ENCODE assay signal across 8 cellular contexts in the genomic region with DNA sequence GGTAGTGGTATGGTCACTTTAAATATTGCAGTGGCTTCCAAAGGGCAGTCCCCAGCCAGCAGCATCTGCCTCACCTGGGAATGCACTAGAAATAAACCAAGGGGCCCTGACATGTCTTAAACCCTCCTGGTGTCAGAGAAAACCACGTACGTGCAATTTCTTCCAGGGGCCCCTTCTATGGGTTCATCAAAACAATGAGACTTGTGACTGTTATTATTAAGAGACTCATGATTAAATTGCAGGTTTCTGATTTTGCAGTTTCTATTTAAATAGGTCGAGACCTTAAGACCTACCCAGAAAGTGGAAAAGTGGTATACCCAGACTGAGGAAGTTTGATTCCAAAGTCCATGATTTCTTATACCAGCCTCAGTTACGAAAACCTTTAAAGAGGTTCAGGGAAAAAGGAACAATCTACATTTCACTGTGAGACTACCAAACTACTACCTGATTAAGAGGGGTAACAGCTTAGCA. TPM values are rescaled to one million over a fixed set of nuclear protein-coding genes. Genes with fewer than 3 reads are reported as not detected.
A peak's percentile ranks its signal among the peaks of the same experiment; 100 is the strongest.
DNase-seq lines count a peak whose midpoint lies in the region; ATAC-seq and TF ChIP-seq lines count a peak whose summit lies in the region.

No MANE protein-coding gene starts in this region.

- H3K9me2 ChIP-seq in OCI-LY1 (ENCODE audit: low read depth, low read length), result no peaks in the 10 kb centered on the region

- H3K9me3 ChIP-seq in OCI-LY1 (ENCODE audit: low read length), result no peaks in the 10 kb centered on the region
- no peaks in the 10 kb centered on the region for H3K9me3 ChIP-seq in endodermal cell (ENCODE audit: control insufficient read depth, low read length)

- H3K36me3 Mint-ChIP-seq in endodermal cell (ENCODE audit: low read depth), result peaks cover 58% of the 10 kb centered on the region
- peaks cover 43% of the 10 kb centered on the region for H3K36me3 Mint-ChIP-seq in progenitor cell of endocrine pancreas (ENCODE audit: insufficient read depth)

- H3K9me3 Mint-ChIP-seq in endodermal cell (no peaks in the 10 kb centered on the region), progenitor cell of endocrine pancreas (ENCODE audit: low read depth) (no peaks in the 10 kb centered on the region)

- H3K27me3 Mint-ChIP-seq in endodermal cell (ENCODE audit: insufficient read depth), result no peaks in the 10 kb centered on the region
- no peaks in the 10 kb centered on the region for H3K27me3 Mint-ChIP-seq in progenitor cell of endocrine pancreas

- H3K27ac Mint-ChIP-seq in endodermal cell (peak overlapping the region; percentile 99), progenitor cell of endocrine pancreas (peak overlapping the region; percentile 96)

- H3K27me3 ChIP-seq in OCI-LY1 (ENCODE audit: insufficient read depth, low read length), result no peaks in the 10 kb centered on the region
- no peaks in the 10 kb centered on the region for H3K27me3 ChIP-seq in endodermal cell (ENCODE audit: control insufficient read depth, insufficient read depth, low read length, poor library complexity, severe bottlenecking)

- H3K36me3 ChIP-seq in OCI-LY1 (ENCODE audit: insufficient read depth, low read length) (peaks cover 67% of the 10 kb centered on the region), endodermal cell (ENCODE audit: control insufficient read depth, insufficient read depth, low read length) (peaks cover 54% of the 10 kb centered on the region)

- peak overlapping the region; percentile 97 for H3K27ac ChIP-seq in OCI-LY1 (ENCODE audit: low read depth, low read length, poor library complexity, severe bottlenecking)
- H3K27ac ChIP-seq in endodermal cell (ENCODE audit: low read depth, low read length), result peak overlapping the region; percentile 86

- peak overlapping the region; percentile 99 for H3K4me3 Mint-ChIP-seq in endodermal cell
- H3K4me3 Mint-ChIP-seq in progenitor cell of endocrine pancreas (ENCODE audit: low read depth), result peak overlapping the region; percentile 94

- H3K4me3 ChIP-seq in OCI-LY1 (ENCODE audit: low read depth, low read length, poor library complexity, severe bottlenecking) (peak overlapping the region; percentile 87), endodermal cell (ENCODE audit: low read length) (peak overlapping the region; percentile 91)

- H3K4me1 ChIP-seq in OCI-LY1 (ENCODE audit: insufficient read depth, low read length, severe bottlenecking) (peaks cover 75% of the 10 kb centered on the region), endodermal cell (ENCODE audit: control insufficient read depth, insufficient read depth, low read length) (peaks cover 13% of the 10 kb centered on the region)

- ATAC-seq in GM19372 (IDR thresholded peaks at IDR 0.05; ENCODE audit: low read depth, unreplicated experiment), result peak; percentile 13
- no peak for ATAC-seq in HG03565 (IDR thresholded peaks at IDR 0.05; ENCODE audit: unreplicated experiment)

- peaks cover 45% of the 10 kb centered on the region for H3K4me1 Mint-ChIP-seq in endodermal cell
- peaks cover 41% of the 10 kb centered on the region for H3K4me1 Mint-ChIP-seq in progenitor cell of endocrine pancreas (ENCODE audit: low read depth)

- peaks cover 13% of the 10 kb centered on the region for H3K79me2 ChIP-seq in OCI-LY1 (ENCODE audit: insufficient read depth, low read length)

- peaks cover 36% of the 10 kb centered on the region for H3F3A ChIP-seq in OCI-LY1 (ENCODE audit: insufficient read depth, low read length)

- H4K20me1 ChIP-seq in OCI-LY1 (ENCODE audit: insufficient read depth, low read length), result no peaks in the 10 kb centered on the region; the same call in 1 of the 2 replicates

- H3K4me2 ChIP-seq in OCI-LY1 (ENCODE audit: low read length), result peak overlapping the region; percentile 93

- H3K9ac ChIP-seq in OCI-LY1 (ENCODE audit: low read length) (peak overlapping the region; percentile 82), endodermal cell (ENCODE audit: extremely low read depth, low read length, poor library complexity, severe bottlenecking) (peak overlapping the region; percentile 48)

- TF ChIP-seq CTCF in OCI-LY1 (IDR thresholded peaks at IDR 0.05; ENCODE audit: low read length), result no peak
- no peak for TF ChIP-seq CTCF in endodermal cell (conservative IDR thresholded peaks at IDR 0.05)
- no peak for TF ChIP-seq CTCF in progenitor cell of endocrine pancreas (IDR thresholded peaks at IDR 0.05; ENCODE audit: unreplicated experiment)

- DNase-seq in endodermal cell (no peak), progenitor cell of endocrine pancreas (ENCODE audit: low spot score, unreplicated experiment) (no peak), NCI-H446 (lab: John Stamatoyannopoulos, UW) (no peak), UCSD-AML1 (lab: John Stamatoyannopoulos, UW; ENCODE audit: unreplicated experiment) (no peak), OCI-M1 (lab: John Stamatoyannopoulos, UW) (no peak)

- WGBS in endodermal cell (ENCODE audit: insufficient coverage in 1 of 2, insufficient read length in 1 of 2), 2 experiments, result 37 to 39% methylated on average over 3 of the region's 4 CpGs

- no peak overlapping the region for H2AFZ ChIP-seq in OCI-LY1 (ENCODE audit: low read length)

RNA-seq across cellular contexts. Expression of a gene that starts 0.7 kb away (rescaled TPM):
- total RNA-seq in endodermal cell (10 to 100 TPM; 27.1 to 33.9 TPM), progenitor cell of endocrine pancreas (33.1 and 33.7 TPM in 2 replicates)
- 26.6 TPM for polyA plus RNA-seq in endodermal cell (2013, experiment 1 of 2)
- 15.9 TPM for polyA plus RNA-seq in endodermal cell (2013, experiment 2 of 2)

RNA-seq across cellular contexts. Expression of a gene that starts 8.5 kb away (rescaled TPM):
- 100 to 1,000 TPM; 687 to 894 TPM for total RNA-seq in endodermal cell
- polyA plus RNA-seq in endodermal cell (2013, experiment 1 of 2), result 855 TPM
- polyA plus RNA-seq in endodermal cell (2013, experiment 2 of 2), result 761 TPM
- 918 and 925 TPM in 2 replicates for total RNA-seq in progenitor cell of endocrine pancreas

RNA-seq across cellular contexts. Expression of a gene that starts 9.2 kb away (rescaled TPM):
- total RNA-seq in endodermal cell, result 10 to 100 TPM; 75.5 to 93.9 TPM
- polyA plus RNA-seq in endodermal cell (2013, experiment 1 of 2), result 77.4 TPM
- polyA plus RNA-seq in endodermal cell (2013, experiment 2 of 2), result 74.6 TPM
- total RNA-seq in progenitor cell of endocrine pancreas, result 102 and 108 TPM in 2 replicates

RNA-seq across cellular contexts. Expression of a gene that starts 48.7 kb away (rescaled TPM):
- total RNA-seq in endodermal cell, result under 1 TPM in 1 of 2 donors, not detected in 1; 0.80 TPM
- polyA plus RNA-seq in endodermal cell (2013, experiment 1 of 2), result not detected
- not detected for polyA plus RNA-seq in endodermal cell (2013, experiment 2 of 2)
- not detected in 2 replicates for total RNA-seq in progenitor cell of endocrine pancreas
